In the genomic region with DNA sequence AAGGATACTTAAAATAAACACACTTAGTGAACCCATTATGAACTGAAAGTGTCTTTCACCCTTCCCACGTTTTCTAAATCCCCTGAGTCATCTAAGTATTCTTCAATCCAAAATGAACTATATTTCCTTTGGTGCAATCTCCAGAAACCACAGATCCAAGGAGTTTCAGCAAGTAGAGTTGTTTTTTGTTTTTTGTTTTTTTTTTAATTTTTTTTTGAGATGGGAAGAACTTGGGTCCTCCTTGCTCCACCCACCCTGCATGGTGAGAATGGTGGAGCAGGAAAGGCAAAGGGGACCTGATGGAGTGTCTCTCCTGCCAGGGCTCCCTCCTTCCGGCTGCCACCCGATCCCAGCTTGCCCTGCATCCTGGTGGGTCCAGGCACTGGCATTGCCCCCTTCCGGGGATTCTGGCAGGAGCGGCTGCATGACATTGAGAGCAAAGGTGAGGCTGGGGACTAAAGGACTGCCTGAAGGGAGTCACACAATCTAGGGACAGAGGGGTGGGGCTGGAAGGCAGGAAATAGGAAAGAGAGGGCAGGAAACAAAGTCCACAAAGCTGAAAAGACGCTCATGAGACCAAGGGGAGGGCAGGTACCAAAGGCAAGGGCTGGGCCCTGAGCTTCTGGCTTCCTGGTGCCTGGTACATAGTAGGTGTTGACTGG, we compare ENCODE assay signal across 11 cellular contexts. TPM values are rescaled to one million over a fixed set of nuclear protein-coding genes. Genes with fewer than 3 reads are reported as not detected.
DNase-seq lines count a peak whose midpoint lies in the region; ATAC-seq and TF ChIP-seq lines count a peak whose summit lies in the region.
"Had no signal": no experiment of that assay in that cellular context is flagged by ENCODE, and none has a peak within 500 bp of the region (broad histone marks: within the 10 kb centered on the region; RNA-seq: fewer than 3 reads in every experiment).

No MANE protein-coding gene starts in this region.

- peak overlapping the region; percentile 61 for H3K4me3 Mint-ChIP-seq in T-helper 1 cell treated with Interleukin-12 subunit alpha and Interleukin-12 subunit beta and Interleukin-4 antibody, amounts not matched to agents 30 μg/mL and 1 μg/mL, for 36 hours
- H3K4me3 Mint-ChIP-seq in nephron progenitor cell = peak overlapping the region; percentile 62

- peaks cover 86% of the 10 kb centered on the region for H3K4me1 ChIP-seq in effector memory CD4-positive, alpha-beta T cell (ENCODE audit: control insufficient read depth, insufficient read depth, low read length, poor library complexity, severe bottlenecking)
- H3K4me1 ChIP-seq: breast epithelium had no signal

- peak overlapping the region; percentile 91 for H3K27ac ChIP-seq in effector memory CD4-positive, alpha-beta T cell (ENCODE audit: insufficient read depth, low read length, poor library complexity, severe bottlenecking)
- H3K27ac ChIP-seq: right lobe of liver, tibial nerve had no signal

- TF ChIP-seq CTCF in nephron progenitor cell (IDR thresholded peaks at IDR 0.05) = no peak

- H3K36me3 Mint-ChIP-seq in T-helper 1 cell treated with Interleukin-12 subunit alpha and Interleukin-12 subunit beta and Interleukin-4 antibody, amounts not matched to agents 30 μg/mL and 1 μg/mL, for 36 hours (ENCODE audit: low read depth) = peaks cover 5% of the 10 kb centered on the region
- H3K36me3 Mint-ChIP-seq in nephron progenitor cell (ENCODE audit: low read depth) = peaks cover 11% of the 10 kb centered on the region

- H3K4me1 Mint-ChIP-seq in T-helper 1 cell treated with Interleukin-12 subunit alpha and Interleukin-12 subunit beta and Interleukin-4 antibody, amounts not matched to agents 30 μg/mL and 1 μg/mL, for 36 hours (ENCODE audit: low read depth) = peaks cover 56% of the 10 kb centered on the region
- H3K4me1 Mint-ChIP-seq in nephron progenitor cell = peaks cover 62% of the 10 kb centered on the region

- no peak for ATAC-seq in HG03521 (IDR thresholded peaks at IDR 0.05; ENCODE audit: unreplicated experiment)

- no peak overlapping the region for H3K4me3 ChIP-seq in effector memory CD4-positive, alpha-beta T cell (ENCODE audit: insufficient read depth, low read depth, low read length, poor library complexity, severe bottlenecking)
- H3K4me3 ChIP-seq: right lobe of liver, tibial nerve had no signal

- DNase-seq in T-helper 1 cell = no peak
- DNase-seq in M059J (ENCODE audit: low read depth) = peak; percentile 66
- no peak for DNase-seq in effector memory CD4-positive, alpha-beta T cell
- no peak for DNase-seq in nephron progenitor cell
- no peak for DNase-seq in hepatic stellate cell (ENCODE audit: low spot score)
- no peak for DNase-seq in GM19238 (ENCODE audit: insufficient read length, low spot score)
- DNase-seq: right lobe of liver had no signal

- no peaks in the 10 kb centered on the region for H3K27me3 ChIP-seq in effector memory CD4-positive, alpha-beta T cell (replicated peaks; ENCODE audit: control insufficient read depth, insufficient read depth, low read length, poor library complexity, severe bottlenecking)

- H3K27ac Mint-ChIP-seq in T-helper 1 cell treated with Interleukin-12 subunit alpha and Interleukin-12 subunit beta and Interleukin-4 antibody, amounts not matched to agents 30 μg/mL and 1 μg/mL, for 36 hours = peak overlapping the region; percentile 76
- H3K27ac Mint-ChIP-seq in nephron progenitor cell = no peak overlapping the region

- no peaks in the 10 kb centered on the region for H3K36me3 ChIP-seq in effector memory CD4-positive, alpha-beta T cell (ENCODE audit: control insufficient read depth, insufficient read depth, low read length)
- H3K36me3 ChIP-seq: breast epithelium, right lobe of liver, tibial nerve had no signal

- H3K9me3 ChIP-seq in effector memory CD4-positive, alpha-beta T cell (ENCODE audit: control insufficient read depth, low read length) = no peaks in the 10 kb centered on the region
- H3K9me3 ChIP-seq: breast epithelium, right lobe of liver, tibial nerve had no signal

- H3K27me3 Mint-ChIP-seq in T-helper 1 cell treated with Interleukin-12 subunit alpha and Interleukin-12 subunit beta and Interleukin-4 antibody, amounts not matched to agents 30 μg/mL and 1 μg/mL, for 36 hours (ENCODE audit: low read depth) = no peaks in the 10 kb centered on the region
- peaks cover 23% of the 10 kb centered on the region for H3K27me3 Mint-ChIP-seq in nephron progenitor cell (ENCODE audit: low read depth, poor library complexity)

- H3K9me3 Mint-ChIP-seq in T-helper 1 cell treated with Interleukin-12 subunit alpha and Interleukin-12 subunit beta and Interleukin-4 antibody, amounts not matched to agents 30 μg/mL and 1 μg/mL, for 36 hours = no peaks in the 10 kb centered on the region
- no peaks in the 10 kb centered on the region for H3K9me3 Mint-ChIP-seq in nephron progenitor cell

RNA-seq across cellular contexts. Expression of a gene that starts 12.1 kb away (rescaled TPM):
- total RNA-seq in M059J (2014; rRNA removed; shearing (Covaris generic)) = not detected in 2 replicates
- total RNA-seq: tibial nerve had no signal

RNA-seq across cellular contexts. Expression of a gene that starts 16.1 kb away (rescaled TPM):
- 24.2 and 29.0 TPM in 2 replicates for total RNA-seq in M059J (2014; rRNA removed; shearing (Covaris generic))

RNA-seq across cellular contexts. Expression of a gene that starts 21.3 kb away (rescaled TPM):
- not detected in 2 replicates for total RNA-seq in M059J (2014; rRNA removed; shearing (Covaris generic))

RNA-seq across cellular contexts. Expression of a gene that starts 34.0 kb away (rescaled TPM):
- 0.30 and 0.37 TPM in 2 replicates for total RNA-seq in M059J (2014; rRNA removed; shearing (Covaris generic))

RNA-seq across cellular contexts. Expression of a gene that starts 36.2 kb away (rescaled TPM):
- 0.20 and 0.22 TPM in 2 replicates for total RNA-seq in M059J (2014; rRNA removed; shearing (Covaris generic))
